ENCODE assay signal across 8 cellular contexts in the genomic region with DNA sequence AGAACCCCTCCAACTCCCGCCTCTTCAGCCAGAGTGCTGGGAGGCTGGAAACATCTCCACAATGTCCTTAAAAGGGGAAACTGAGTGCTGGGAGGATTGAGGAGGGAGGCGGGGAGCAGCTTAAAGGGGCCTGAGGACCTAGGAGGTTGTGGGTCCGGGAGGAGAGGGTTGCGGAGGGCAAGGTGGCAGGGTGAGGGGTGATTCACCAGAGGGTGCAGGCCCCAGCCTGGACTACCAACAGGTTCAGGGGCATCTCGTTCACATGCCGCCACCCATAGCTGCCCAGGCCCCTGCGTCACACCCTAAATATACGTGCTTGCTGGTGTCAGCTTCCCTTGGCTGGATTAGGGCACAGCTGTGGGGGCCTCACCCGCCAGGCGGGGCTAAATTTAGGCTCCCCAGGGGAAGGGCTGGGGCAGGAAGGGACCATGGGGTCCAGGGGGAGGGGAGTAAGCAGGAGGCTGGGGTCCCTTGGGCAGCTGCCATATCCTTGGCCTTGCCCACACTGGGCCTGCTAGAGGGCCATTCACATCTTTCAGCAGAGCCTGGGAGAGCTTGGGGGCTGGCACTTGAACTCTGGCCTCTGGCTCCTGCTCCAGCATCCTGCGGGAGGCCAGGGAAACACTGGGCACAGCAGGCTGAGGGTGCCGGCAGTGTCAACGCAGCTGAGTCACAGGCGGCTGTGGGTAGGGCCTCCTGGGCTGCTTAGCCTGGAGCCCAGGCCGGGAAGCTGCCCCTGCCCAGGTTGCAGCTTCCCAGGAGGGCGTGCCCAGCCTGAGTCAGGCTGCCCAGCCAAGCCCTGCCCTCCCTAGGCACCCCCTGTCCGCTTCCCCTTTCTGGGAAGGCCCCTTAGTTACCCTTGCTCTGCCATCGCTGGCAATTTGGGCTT. TPM values are rescaled to one million over a fixed set of nuclear protein-coding genes. Genes with fewer than 3 reads are reported as not detected.
A peak's percentile ranks its signal among the peaks of the same experiment; 100 is the strongest.
DNase-seq lines count a peak whose midpoint lies in the region; ATAC-seq and TF ChIP-seq lines count a peak whose summit lies in the region.

No MANE protein-coding gene starts in this region.

- peak overlapping the region; percentile 73 for H3K4me3 ChIP-seq in GM08714 (ENCODE audit: low read length)
- peak overlapping the region; percentile 13 for H3K4me3 ChIP-seq in iPS-15b (ENCODE audit: low read depth, low read length)
- H3K4me3 ChIP-seq in spleen: peak overlapping the region; percentile 71 to 95 (median 88)

- intact Hi-C loops in spleen (cut with DNase I; ENCODE audit: low total_unique reads): no loop called here

- DNase-seq in NCI-H460 (ENCODE audit: extremely low read depth, low read depth) (peak; percentile 33), amniotic epithelial cell (ENCODE audit: low read depth) (peak; percentile 62), spleen (peak; percentile 94), NCI-H2107 (lab: John Stamatoyannopoulos, UW) (no peak), SHP77 treated with DMSO at 0.1 percent for 48 hours (lab: John Stamatoyannopoulos, UW) (no peak)

- peaks cover 3% of the 10 kb centered on the region for H3K36me3 ChIP-seq in iPS-15b (ENCODE audit: control insufficient read depth, insufficient read depth, low read length)
- H3K36me3 ChIP-seq in spleen: peaks cover 4 to 52% (median 30%) of the 10 kb centered on the region in 6 donors

- no peak overlapping the region for H3K9ac ChIP-seq in iPS-15b (ENCODE audit: low read depth, low read length)

- H3K9me3 ChIP-seq in iPS-15b (ENCODE audit: control insufficient read depth, insufficient read depth, low read length) (no peaks in the 10 kb centered on the region), spleen (no peaks in the 10 kb centered on the region)

- H3K4me1 ChIP-seq in iPS-15b (ENCODE audit: control insufficient read depth, insufficient read depth, low read length) (peaks cover 3% of the 10 kb centered on the region), spleen (peaks cover 23 to 92% (median 61%) of the 10 kb centered on the region in 6 donors)

- H3K27me3 ChIP-seq in iPS-15b (ENCODE audit: control insufficient read depth, insufficient read depth, low read length) (peaks cover 52% of the 10 kb centered on the region), spleen (replicated peaks in 1 of 7) (no peaks in the 10 kb centered on the region)

- no peak for TF ChIP-seq POLR2A in spleen (IDR thresholded peaks at IDR 0.05)

- ATAC-seq in GM21723 (IDR thresholded peaks at IDR 0.05; ENCODE audit: unreplicated experiment): no peak

- TF ChIP-seq CTCF in spleen (IDR thresholded peaks at IDR 0.05 in 8 of 11, conservative IDR thresholded peaks at IDR 0.05 in 3 of 11): no peak

- 11 to 20% (median 13%) methylated on average over 14 to 18 of the region's 18 CpGs for WGBS in spleen, 5 donors

- peak overlapping the region; percentile 88 to 99 (median 96) for H3K27ac ChIP-seq in spleen

RNA-seq across cellular contexts. Expression of a gene that starts 1.3 kb away (rescaled TPM):
- 12.8 and 15.3 TPM in 2 replicates for total RNA-seq in NCI-H460 (2014; rRNA removed; shearing (Covaris generic))
- polyA plus RNA-seq in NCI-H460 (2014; cell fraction: nucleus; rRNA removed): 24.4 and 30.5 TPM in 2 replicates
- total RNA-seq in spleen: 100 to 1,000 TPM; 151 to 365 (median 242) TPM
- 100 to 1,000 TPM in 2 of 3 donors, 10 to 100 TPM in 1; 44.3 to 174 (median 116) TPM for polyA plus RNA-seq in spleen

RNA-seq across cellular contexts. Expression of a gene that starts 4.8 kb away (rescaled TPM):
- total RNA-seq in NCI-H460 (2014; rRNA removed; shearing (Covaris generic)): 6.6 and 11.5 TPM in 2 replicates
- polyA plus RNA-seq in NCI-H460 (2014; cell fraction: nucleus; rRNA removed): 0.86 and 12.4 TPM in 2 replicates
- 10 to 100 TPM; 34.5 to 59.0 (median 48.4) TPM for total RNA-seq in spleen
- polyA plus RNA-seq in spleen: 10 to 100 TPM; 43.0 to 66.1 (median 50.1) TPM

RNA-seq across cellular contexts. Expression of a gene that starts 6.8 kb away (rescaled TPM):
- 14.9 and 20.6 TPM in 2 replicates for total RNA-seq in NCI-H460 (2014; rRNA removed; shearing (Covaris generic))
- polyA plus RNA-seq in NCI-H460 (2014; cell fraction: nucleus; rRNA removed): 31.1 and 40.7 TPM in 2 replicates
- 10 to 100 TPM; 20.9 to 68.8 (median 34.4) TPM for total RNA-seq in spleen
- polyA plus RNA-seq in spleen: 10 to 100 TPM; 32.6 to 49.5 (median 42.5) TPM

RNA-seq across cellular contexts. Expression of a gene that starts 18.5 kb away (rescaled TPM):
- total RNA-seq in NCI-H460 (2014; rRNA removed; shearing (Covaris generic)): not detected in 2 replicates
- polyA plus RNA-seq in NCI-H460 (2014; cell fraction: nucleus; rRNA removed): not detected in 2 replicates
- 1 to 10 TPM in 4 of 7 donors, under 1 TPM in 3; 0.63 to 3.2 (median 1.1) TPM for total RNA-seq in spleen
- 1 to 10 TPM; 1.9 to 6.2 (median 2.9) TPM for polyA plus RNA-seq in spleen

RNA-seq across cellular contexts. Expression of a gene that starts 19.0 kb away (rescaled TPM):
- 13.9 and 23.9 TPM in 2 replicates for total RNA-seq in NCI-H460 (2014; rRNA removed; shearing (Covaris generic))
- polyA plus RNA-seq in NCI-H460 (2014; cell fraction: nucleus; rRNA removed): 54.2 and 72.5 TPM in 2 replicates
- total RNA-seq in spleen: 100 to 1,000 TPM in 2 of 7 donors, 10 to 100 TPM in 5; 81.6 to 137 (median 95.8) TPM
- polyA plus RNA-seq in spleen: 10 to 100 TPM; 20.6 to 57.0 (median 27.6) TPM

Comparison
In these comparisons a context has a peak if more than half of its experiments do, and no peak if none do; other contexts are left out.
1. H3K4me3 ChIP-seq: peak in every context shown above with its lines; median percentile 88 in spleen; 73 in GM08714; 13 in iPS-15b.
2. DNase-seq: peak in NCI-H460 (single experiment), amniotic epithelial cell (single experiment) and spleen (single experiment); none in NCI-H2107 (single experiment) and SHP77 treated with DMSO at 0.1 percent for 48 hours (single experiment).